Comparison of ENCODE assay signal across 17 cellular contexts in the genomic region with DNA sequence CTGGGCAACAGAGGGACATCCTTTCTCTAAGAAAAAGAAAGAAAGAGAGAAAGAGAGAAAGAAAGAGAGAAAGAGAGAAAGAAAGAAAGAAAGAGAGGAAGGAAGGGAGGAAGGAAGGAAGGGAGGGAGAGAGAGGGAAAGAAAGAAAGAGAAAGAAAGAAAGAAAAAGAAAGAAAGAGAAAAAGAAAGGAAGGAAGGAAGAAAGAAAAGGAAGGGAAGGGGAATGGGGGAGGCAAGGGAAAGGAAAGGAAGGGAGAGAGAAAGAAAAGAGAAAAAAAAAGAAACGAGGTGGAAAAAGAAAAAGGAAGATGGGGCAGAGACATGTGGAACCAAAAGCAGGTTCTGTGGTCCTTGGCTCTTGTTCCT.
DNase-seq lines count a peak whose midpoint lies in the region; ATAC-seq and TF ChIP-seq lines count a peak whose summit lies in the region.
"Had no signal": no experiment of that assay in that cellular context is flagged by ENCODE, and none has a peak within 500 bp of the region (broad histone marks: within the 10 kb centered on the region; RNA-seq: fewer than 3 reads in every experiment).

No MANE protein-coding gene starts in this region.

- H3K27ac Mint-ChIP-seq in activated T-cell treated with anti-CD3 and anti-CD28 coated beads, Interleukin-2, amount 50 U/mL, for 24 hours: peak overlapping the region; percentile 92
- H3K27ac Mint-ChIP-seq in activated naive CD8-positive, alpha-beta T cell: peak overlapping the region; percentile 84
- no peak overlapping the region for H3K27ac Mint-ChIP-seq in nephron progenitor cell
- H3K27ac Mint-ChIP-seq in progenitor cell of endocrine pancreas: no peak overlapping the region
- H3K27ac Mint-ChIP-seq: neural progenitor cell, type B pancreatic cell had no signal

- H3K27me3 ChIP-seq in Loucy (ENCODE audit: insufficient read depth, low read length, poor library complexity, severe bottlenecking): no peaks in the 10 kb centered on the region
- H3K27me3 ChIP-seq in body of pancreas: no peaks in the 10 kb centered on the region
- H3K27me3 ChIP-seq: neural progenitor cell had no signal

- H3K9ac ChIP-seq in Loucy (ENCODE audit: low read depth, low read length, poor library complexity, severe bottlenecking): no peak overlapping the region
- H3K9ac ChIP-seq: neural progenitor cell had no signal

- no peak overlapping the region for H3K27ac ChIP-seq in body of pancreas
- H3K27ac ChIP-seq: neural progenitor cell, RWPE1 had no signal

- H3K4me3 ChIP-seq in Loucy (ENCODE audit: low read length, poor library complexity, severe bottlenecking) (no peak overlapping the region), body of pancreas (no peak overlapping the region)
- H3K4me3 ChIP-seq: neural progenitor cell had no signal

- H3K36me3 ChIP-seq in Loucy (ENCODE audit: insufficient read depth, low read length): no peaks in the 10 kb centered on the region
- no peaks in the 10 kb centered on the region for H3K36me3 ChIP-seq in body of pancreas (replicated peaks in 1 of 2; ENCODE audit: insufficient read depth in 1 of 2, low read depth in 2 of 2)
- H3K36me3 ChIP-seq: neural progenitor cell had no signal

- intact Hi-C loops in body of pancreas (cut with DNase I): no loop called here

- WGBS in body of pancreas, 2 donors: 47 to 58% methylated on average over 1 of the region's 1 CpG

- no peaks in the 10 kb centered on the region for H3K79me2 ChIP-seq in Loucy (ENCODE audit: insufficient read depth, low read length)

- no peak overlapping the region for H3K4me2 ChIP-seq in Loucy (ENCODE audit: low read depth, low read length, poor library complexity, severe bottlenecking)
- H3K4me2 ChIP-seq: neural progenitor cell had no signal

- H4K20me1 ChIP-seq in Loucy (ENCODE audit: insufficient read depth, low read length, poor library complexity, severe bottlenecking): no peaks in the 10 kb centered on the region

- no peak for TF ChIP-seq POLR2A in body of pancreas (IDR thresholded peaks at IDR 0.05)

- H3F3A ChIP-seq in Loucy (ENCODE audit: low read depth): no peaks in the 10 kb centered on the region

- peaks cover 16% of the 10 kb centered on the region for H3K4me1 ChIP-seq in Loucy (ENCODE audit: insufficient read depth, low read length, poor library complexity, severe bottlenecking)
- H3K4me1 ChIP-seq in body of pancreas: peaks cover 4% of the 10 kb centered on the region

- ATAC-seq in GM19328 (IDR thresholded peaks at IDR 0.05; ENCODE audit: unreplicated experiment) (no peak), body of pancreas (no peak)

- TF ChIP-seq CTCF in Loucy (conservative IDR thresholded peaks at IDR 0.05; ENCODE audit: low read length) (no peak), nephron progenitor cell (IDR thresholded peaks at IDR 0.05) (no peak), body of pancreas (IDR thresholded peaks at IDR 0.05) (no peak), progenitor cell of endocrine pancreas (IDR thresholded peaks at IDR 0.05; ENCODE audit: unreplicated experiment) (no peak)

- no peaks in the 10 kb centered on the region for H3K9me2 ChIP-seq in Loucy (replicated peaks; ENCODE audit: low read depth, low read length)

- H3K36me3 Mint-ChIP-seq in activated T-cell treated with anti-CD3 and anti-CD28 coated beads, Interleukin-2, amount 50 U/mL, for 24 hours (ENCODE audit: low read depth): no peaks in the 10 kb centered on the region
- no peaks in the 10 kb centered on the region for H3K36me3 Mint-ChIP-seq in activated naive CD8-positive, alpha-beta T cell
- no peaks in the 10 kb centered on the region for H3K36me3 Mint-ChIP-seq in nephron progenitor cell (ENCODE audit: low read depth)
- no peaks in the 10 kb centered on the region for H3K36me3 Mint-ChIP-seq in progenitor cell of endocrine pancreas (ENCODE audit: insufficient read depth)
- H3K36me3 Mint-ChIP-seq: CD8-positive, alpha-beta T cell; neural progenitor cell; type B pancreatic cell had no signal

- DNase-seq in activated T-cell treated with anti-CD3 and anti-CD28 coated beads, Interleukin-2, amount 50 U/mL, for 24 hours: no peak
- DNase-seq in activated T-cell treated with anti-CD3 and anti-CD28 coated beads, Interleukin-2, amount 50 U/mL, for 1 hour: no peak
- DNase-seq in nephron progenitor cell (no peak), body of pancreas (no peak), progenitor cell of endocrine pancreas (ENCODE audit: low spot score, unreplicated experiment) (no peak)
- DNase-seq: ACHN, activated B cell treated with CpG ODN at 0.5 μM for 24 hours, GOT3, IMR-90, NCI-H1930 had no signal

- H2AFZ ChIP-seq in Loucy (ENCODE audit: low read length): peak overlapping the region; percentile 38
- H2AFZ ChIP-seq: neural progenitor cell had no signal

- H3K9me3 ChIP-seq in Loucy (ENCODE audit: insufficient read depth, low read depth, low read length) (no peaks in the 10 kb centered on the region), body of pancreas (no peaks in the 10 kb centered on the region)

- peak overlapping the region; percentile 35 for H3K4me3 Mint-ChIP-seq in activated T-cell treated with anti-CD3 and anti-CD28 coated beads, Interleukin-2, amount 50 U/mL, for 24 hours
- peak overlapping the region; percentile 53 for H3K4me3 Mint-ChIP-seq in activated naive CD8-positive, alpha-beta T cell
- H3K4me3 Mint-ChIP-seq in nephron progenitor cell (peak overlapping the region; percentile 16), progenitor cell of endocrine pancreas (ENCODE audit: low read depth) (no peak overlapping the region)
- H3K4me3 Mint-ChIP-seq: activated B cell treated with CpG ODN at 0.5 μM for 24 hours, neural progenitor cell, type B pancreatic cell had no signal

- H3K27me3 Mint-ChIP-seq in activated T-cell treated with anti-CD3 and anti-CD28 coated beads, Interleukin-2, amount 50 U/mL, for 24 hours: no peaks in the 10 kb centered on the region
- no peaks in the 10 kb centered on the region for H3K27me3 Mint-ChIP-seq in activated naive CD8-positive, alpha-beta T cell
- H3K27me3 Mint-ChIP-seq in nephron progenitor cell (ENCODE audit: low read depth, poor library complexity) (peaks cover 1% of the 10 kb centered on the region), progenitor cell of endocrine pancreas (no peaks in the 10 kb centered on the region)
- H3K27me3 Mint-ChIP-seq: type B pancreatic cell had no signal

- no peaks in the 10 kb centered on the region for H3K9me3 Mint-ChIP-seq in activated T-cell treated with anti-CD3 and anti-CD28 coated beads, Interleukin-2, amount 50 U/mL, for 24 hours
- H3K9me3 Mint-ChIP-seq in activated naive CD8-positive, alpha-beta T cell (ENCODE audit: low read depth): no peaks in the 10 kb centered on the region
- peaks cover 11% of the 10 kb centered on the region for H3K9me3 Mint-ChIP-seq in nephron progenitor cell
- H3K9me3 Mint-ChIP-seq in progenitor cell of endocrine pancreas (ENCODE audit: low read depth): peaks cover 6% of the 10 kb centered on the region
- H3K9me3 Mint-ChIP-seq: activated B cell treated with CpG ODN at 0.5 μM for 24 hours; CD8-positive, alpha-beta T cell; type B pancreatic cell had no signal

- peaks cover 33% of the 10 kb centered on the region for H3K4me1 Mint-ChIP-seq in activated T-cell treated with anti-CD3 and anti-CD28 coated beads, Interleukin-2, amount 50 U/mL, for 24 hours (ENCODE audit: low read depth)
- H3K4me1 Mint-ChIP-seq in activated naive CD8-positive, alpha-beta T cell (ENCODE audit: low read depth): peaks cover 25% of the 10 kb centered on the region
- H3K4me1 Mint-ChIP-seq in nephron progenitor cell (peaks cover 53% of the 10 kb centered on the region), progenitor cell of endocrine pancreas (ENCODE audit: low read depth) (peaks cover 15% of the 10 kb centered on the region)

Comparison
In these comparisons a context has a peak if more than half of its experiments do, and no peak if none do; other contexts are left out.
1. H3K27ac Mint-ChIP-seq: peak in activated T-cell treated with anti-CD3 and anti-CD28 coated beads, Interleukin-2, amount 50 U/mL, for 24 hours (single experiment) and activated naive CD8-positive, alpha-beta T cell (single experiment); none in nephron progenitor cell (single experiment) and progenitor cell of endocrine pancreas (single experiment).